1 cellular context compared by ENCODE assay signal in genomic region chr3:169493512-169494141, GRCh38.
TF ChIP-seq lines count a peak whose summit lies in the region.

No MANE protein-coding gene starts in this region.

TF ChIP-seq in GM23338, 12 proteins besides CTCF, POLR2A, EP300 and RAD21 (continued from another document):
- TF ChIP-seq CREB1 (CRISPR knock-in tag; IDR thresholded peaks at IDR 0.05; ENCODE audit: low read depth) (no peak), ZNF331 (CRISPR knock-in tag; IDR thresholded peaks at IDR 0.05; ENCODE audit: low read depth) (no peak), STAT1 (IDR thresholded peaks at IDR 0.05; ENCODE audit: unreplicated experiment) (no peak), EZH2phosphoT487 (IDR thresholded peaks at IDR 0.05; ENCODE audit: unreplicated experiment) (no peak), EZH2 (IDR thresholded peaks at IDR 0.05; ENCODE audit: low read depth, unreplicated experiment) (no peak), ZNF114 (CRISPR knock-in tag; IDR thresholded peaks at IDR 0.05) (no peak)
- TF ChIP-seq, protein P1, sequence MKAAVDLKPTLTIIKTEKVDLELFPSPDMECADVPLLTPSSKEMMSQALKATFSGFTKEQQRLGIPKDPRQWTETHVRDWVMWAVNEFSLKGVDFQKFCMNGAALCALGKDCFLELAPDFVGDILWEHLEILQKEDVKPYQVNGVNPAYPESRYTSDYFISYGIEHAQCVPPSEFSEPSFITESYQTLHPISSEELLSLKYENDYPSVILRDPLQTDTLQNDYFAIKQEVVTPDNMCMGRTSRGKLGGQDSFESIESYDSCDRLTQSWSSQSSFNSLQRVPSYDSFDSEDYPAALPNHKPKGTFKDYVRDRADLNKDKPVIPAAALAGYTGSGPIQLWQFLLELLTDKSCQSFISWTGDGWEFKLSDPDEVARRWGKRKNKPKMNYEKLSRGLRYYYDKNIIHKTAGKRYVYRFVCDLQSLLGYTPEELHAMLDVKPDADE (IDR thresholded peaks at IDR 0.05) = no peak
